Comparison of ENCODE assay signal across 8 cellular contexts in the genomic region with DNA sequence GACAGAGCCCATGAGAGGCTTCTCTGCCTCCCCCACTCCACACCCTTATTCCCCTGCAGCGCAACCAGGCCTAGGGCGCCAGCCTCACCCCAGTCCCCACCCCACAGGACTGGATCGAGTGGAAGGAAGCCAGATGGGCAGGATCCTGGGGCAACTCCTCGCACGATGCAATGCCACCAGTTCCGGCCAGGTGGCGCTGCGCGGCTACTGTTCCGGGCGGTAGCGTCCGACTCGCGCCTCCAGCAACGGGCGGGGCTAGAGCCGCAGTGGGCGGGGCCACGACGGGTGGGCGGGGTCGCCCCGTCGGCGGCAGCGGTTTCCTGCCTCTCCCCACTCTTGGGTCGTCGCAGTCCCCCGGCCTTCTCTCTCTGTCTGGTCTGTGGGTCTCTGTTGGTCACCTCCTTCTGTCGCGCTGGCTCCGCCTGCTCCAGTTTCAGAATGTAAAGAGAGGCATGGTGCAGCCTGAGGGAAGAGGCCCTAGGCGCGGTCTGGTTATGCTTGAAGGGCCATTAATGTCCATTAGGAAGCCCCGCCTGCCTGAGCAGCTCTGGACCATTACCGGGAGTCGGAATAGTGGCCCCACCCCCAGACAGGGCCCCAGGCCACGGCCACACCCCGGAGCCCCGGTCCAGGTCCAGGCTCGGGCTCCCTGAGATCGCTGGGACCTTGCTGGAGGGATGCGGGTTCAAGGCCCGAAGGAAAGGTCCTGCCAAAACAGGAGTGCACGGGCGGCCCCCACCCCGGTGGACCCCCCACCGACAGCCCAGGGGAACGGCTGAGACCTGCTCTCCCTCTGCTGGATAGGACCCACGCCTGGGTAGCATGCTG. TPM values are rescaled to one million over a fixed set of nuclear protein-coding genes. Genes with fewer than 3 reads are reported as not detected.
DNase-seq lines count a peak whose midpoint lies in the region; ATAC-seq and TF ChIP-seq lines count a peak whose summit lies in the region.

No MANE protein-coding gene starts in this region.

- H3K27me3 ChIP-seq in BE2C: no peaks in the 10 kb centered on the region
- peaks cover 22% of the 10 kb centered on the region for H3K27me3 ChIP-seq in OCI-LY3 (ENCODE audit: low read depth, low read length)
- peaks cover 5 to 6% of the 10 kb centered on the region in 2 donors for H3K27me3 ChIP-seq in esophagus (ENCODE audit: control insufficient read depth in 1 of 2, insufficient read depth in 2 of 2, low read length in 2 of 2)
- H3K27me3 ChIP-seq in mucosa of rectum (ENCODE audit: control insufficient read depth in 2 of 2, insufficient read depth in 2 of 2, low read length in 2 of 2): peaks cover 18 to 19% of the 10 kb centered on the region in 2 donors

- ATAC-seq in GM19035 (IDR thresholded peaks at IDR 0.05; ENCODE audit: unreplicated experiment): peak; percentile 68

- H4K20me1 ChIP-seq in OCI-LY3 (ENCODE audit: insufficient read depth, low read length): no peaks in the 10 kb centered on the region

- H3K9me3 ChIP-seq in BE2C: no peaks in the 10 kb centered on the region
- H3K9me3 ChIP-seq in OCI-LY3 (ENCODE audit: insufficient read depth, low read length): no peaks in the 10 kb centered on the region
- H3K9me3 ChIP-seq in esophagus (ENCODE audit: control insufficient read depth in 2 of 2, insufficient read depth in 1 of 2, low read depth in 1 of 2, low read length in 1 of 2): peaks cover 0 to 2% of the 10 kb centered on the region in 2 donors
- no peaks in the 10 kb centered on the region for H3K9me3 ChIP-seq in mucosa of rectum (ENCODE audit: control insufficient read depth in 2 of 2, low read length in 2 of 2)

- H3K9ac ChIP-seq in OCI-LY3 (ENCODE audit: low read length) (peak overlapping the region; percentile 62), mucosa of rectum (ENCODE audit: low read depth in 1 of 2, low read length in 2 of 2) (peak overlapping the region; percentile 56 to 65)

- H3K4me2 ChIP-seq in OCI-LY3 (ENCODE audit: low read length): peak overlapping the region; percentile 93

- H3K4me3 ChIP-seq in BE2C (ENCODE audit: low read depth, low read length) (peak overlapping the region; percentile 53), OCI-LY3 (ENCODE audit: low read length) (peak overlapping the region; percentile 82), esophagus (ENCODE audit: low read depth in 1 of 2, low read length in 2 of 2) (peak overlapping the region; percentile 13 to 31), mucosa of rectum (ENCODE audit: low read length in 2 of 2) (peak overlapping the region; percentile 60 to 63)

- DNase-seq in BE2C: peak; percentile 93
- DNase-seq in HS-27A (ENCODE audit: low read depth): peak; percentile 64
- DNase-seq in activated T-cell treated with anti-CD3 and anti-CD28 coated beads for 4 hours: peak; percentile 98
- DNase-seq in stimulated activated CD8-positive, alpha-beta memory T cell treated with anti-CD3 and anti-CD28 coated beads, Interleukin-4, amount 100 ng/mL, for 4 hours (ENCODE audit: low read depth in 2 of 2, low spot score in 1 of 2): peak; percentile 89 to 93

- peak overlapping the region; percentile 88 for H2AFZ ChIP-seq in OCI-LY3 (ENCODE audit: low read depth, low read length)

- no peaks in the 10 kb centered on the region for H3K79me2 ChIP-seq in OCI-LY3 (ENCODE audit: low read length)

- TF ChIP-seq CTCF in BE2C (IDR thresholded peaks at IDR 0.05; ENCODE audit: low read depth, low read length): peak; percentile 84
- TF ChIP-seq CTCF in OCI-LY3 (IDR thresholded peaks at IDR 0.05; ENCODE audit: low read depth, low read length): peak; percentile 88

- no peak overlapping the region for H3K27ac ChIP-seq in OCI-LY3 (ENCODE audit: low read length)
- H3K27ac ChIP-seq in esophagus (ENCODE audit: low read depth in 2 of 2, low read length in 1 of 2): peak overlapping the region; percentile 63 to 76
- peak overlapping the region; percentile 69 to 82 for H3K27ac ChIP-seq in mucosa of rectum (ENCODE audit: low read depth in 2 of 2, low read length in 2 of 2)

- WGBS in esophagus, 2 donors: 10% methylated on average over 46 to 51 of the region's 51 CpGs

- H3K4me1 ChIP-seq in BE2C (0 out of 2 replicates have a peak, but pooled peaks cover 4% of the 10 kb centered on the region), OCI-LY3 (ENCODE audit: low read length) (peaks cover 10% of the 10 kb centered on the region; the same call in 1 of the 2 replicates), esophagus (ENCODE audit: control insufficient read depth in 2 of 2, insufficient read depth in 2 of 2, low read length in 1 of 2) (peaks cover 19 to 34% of the 10 kb centered on the region in 2 donors), mucosa of rectum (ENCODE audit: control insufficient read depth in 2 of 2, insufficient read depth in 2 of 2, low read length in 2 of 2) (peaks cover 17 to 29% of the 10 kb centered on the region in 2 donors)

- H3K36me3 ChIP-seq in BE2C: no peaks in the 10 kb centered on the region
- H3K36me3 ChIP-seq in OCI-LY3 (replicated peaks; ENCODE audit: low read depth, low read length): no peaks in the 10 kb centered on the region
- H3K36me3 ChIP-seq in esophagus (ENCODE audit: control insufficient read depth in 2 of 2, insufficient read depth in 2 of 2, low read length in 1 of 2): no peaks in the 10 kb centered on the region
- no peaks in the 10 kb centered on the region for H3K36me3 ChIP-seq in mucosa of rectum (ENCODE audit: control insufficient read depth in 2 of 2, insufficient read depth in 2 of 2, low read length in 2 of 2)

RNA-seq across cellular contexts. Expression of gene NHERF2, which starts 3.4 kb away (rescaled TPM):
- polyA plus RNA-seq in BE2C (2012; ENCODE audit: insufficient read depth, insufficient read length, low read depth): 41.3 TPM
- 10 to 100 TPM; 26.3 to 36.1 TPM for polyA plus RNA-seq in esophagus

RNA-seq across cellular contexts. Expression of gene NPW, which starts 3.7 kb away (rescaled TPM):
- polyA plus RNA-seq in BE2C (2012; ENCODE audit: insufficient read depth, insufficient read length, low read depth): not detected
- under 1 TPM; 0.22 to 0.53 TPM for polyA plus RNA-seq in esophagus

RNA-seq across cellular contexts. Expression of gene ZNF598, which starts 13.7 kb away (rescaled TPM):
- 245 TPM for polyA plus RNA-seq in BE2C (2012; ENCODE audit: insufficient read depth, insufficient read length, low read depth)
- polyA plus RNA-seq in esophagus: 10 to 100 TPM; 27.9 to 36.4 TPM

RNA-seq across cellular contexts. Expression of gene NTHL1, which starts 24.3 kb away (rescaled TPM):
- 176 TPM for polyA plus RNA-seq in BE2C (2012; ENCODE audit: insufficient read depth, insufficient read length, low read depth)
- 10 to 100 TPM; 15.1 to 16.2 TPM for polyA plus RNA-seq in esophagus

RNA-seq across cellular contexts. Expression of gene TSC2, which starts 24.5 kb away (rescaled TPM):
- 238 TPM for polyA plus RNA-seq in BE2C (2012; ENCODE audit: insufficient read depth, insufficient read length, low read depth)
- polyA plus RNA-seq in esophagus: 10 to 100 TPM; 31.1 to 66.6 TPM

Comparison
In these comparisons a context has a peak if more than half of its experiments do, and no peak if none do; other contexts are left out.
1. H3K4me3 ChIP-seq: peak in every context shown above with its lines; median percentile 82 in OCI-LY3; 62 in mucosa of rectum; 53 in BE2C; 22 in esophagus.